25 cellular contexts compared by ENCODE assay signal in genomic region chr21:19908386-19908785, GRCh38.
"Had no signal": no experiment of that assay in that cellular context is flagged by ENCODE, and none has a peak within 500 bp of the region (broad histone marks: within the 10 kb centered on the region; RNA-seq: fewer than 3 reads in every experiment).

No MANE protein-coding gene starts in this region.

- H3K4me2 ChIP-seq: smooth muscle cell had no signal

- H3K27ac ChIP-seq: epithelial cell of prostate, heart right ventricle, sigmoid colon, stomach, suprapubic skin, transverse colon, WERI-Rb-1 had no signal

- H3K4me1 ChIP-seq: heart right ventricle, sigmoid colon, stomach, suprapubic skin, transverse colon had no signal

- ATAC-seq: activated CD8-positive, alpha-beta memory T cell treated with anti-CD3 and anti-CD28 coated beads, Interleukin-2, amount 10 ng/mL, durations not matched to agents 7 days and 5 days; activated CD8-positive, alpha-beta T cell treated with anti-CD3 and anti-CD28 coated beads for 36 hours; activated naive CD8-positive, alpha-beta T cell treated with anti-CD3 and anti-CD28 coated beads, Interleukin-2, amount 50 U/mL, for 24 hours; left lobe of liver; stimulated activated memory B cell treated with anti-CD40 and anti-IgM and Interleukin-4, amounts not matched to agents 10 μg/mL and 1 μg/mL and 100 μg/mL, for 72 hours had no signal

- H3K36me3 ChIP-seq: heart right ventricle, sigmoid colon, stomach, suprapubic skin, transverse colon, WERI-Rb-1 had no signal

- H3K27me3 ChIP-seq: heart right ventricle, sigmoid colon, stomach, suprapubic skin, transverse colon had no signal

- H3K4me3 ChIP-seq: heart right ventricle, lung, sigmoid colon, smooth muscle cell, stomach, suprapubic skin, transverse colon had no signal

- DNase-seq: activated CD4-positive, alpha-beta T cell treated with anti-CD3 and anti-CD28 coated beads, Interleukin-2, amount 10 ng/mL, durations not matched to agents 7 days and 5 days; activated CD4-positive, CD25-positive, alpha-beta regulatory T cell treated with anti-CD3 and anti-CD28 coated beads, Interleukin-2, amount 50 U/mL, for 72 hours; activated CD8-positive, alpha-beta memory T cell treated with anti-CD3 and anti-CD28 coated beads, Interleukin-2, amount 10 ng/mL, durations not matched to agents 7 days and 5 days; activated CD8-positive, alpha-beta T cell treated with anti-CD3 and anti-CD28 coated beads for 36 hours; activated gamma-delta T cell; activated naive CD4-positive, alpha-beta T cell treated with anti-CD3 and anti-CD28 coated beads, Interleukin-2, amount 50 U/mL, for 16 hours; activated naive CD8-positive, alpha-beta T cell treated with anti-CD3 and anti-CD28 coated beads, Interleukin-2, amount 50 U/mL, for 24 hours; activated T-cell treated with anti-CD3 and anti-CD28 coated beads for 4 hours; cortex of kidney; heart right ventricle; kidney; naive B cell; retina; sigmoid colon; stimulated activated CD4-positive, alpha-beta T cell treated with anti-CD3 and anti-CD28 coated beads, Interleukin-15, amount 100 ng/mL, for 24 hours; stomach; T1000; transverse colon; WERI-Rb-1 had no signal

- H3K9me3 ChIP-seq: heart right ventricle, sigmoid colon, stomach, suprapubic skin, transverse colon had no signal
